In the genomic region with DNA sequence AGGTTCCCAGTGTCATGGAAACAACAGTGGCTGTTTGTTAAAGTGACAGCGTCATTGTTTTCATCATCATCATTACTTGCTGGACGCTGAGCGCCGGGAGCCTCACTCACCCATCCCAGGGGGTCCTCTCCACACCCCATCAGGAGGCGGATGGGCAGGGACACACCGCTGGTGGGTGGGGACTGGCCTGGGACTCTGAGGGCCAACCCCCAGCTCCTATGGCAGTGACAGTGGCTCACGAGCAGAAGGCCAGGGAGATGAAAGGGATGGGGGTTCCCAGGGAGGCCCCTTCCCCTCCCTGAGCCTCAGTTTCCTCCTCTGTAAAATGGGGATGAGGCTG, we compare ENCODE assay signal across 18 cellular contexts.
DNase-seq lines count a peak whose midpoint lies in the region; ATAC-seq, FAIRE-seq and TF ChIP-seq lines count a peak whose summit lies in the region.
"Had no signal": no experiment of that assay in that cellular context is flagged by ENCODE, and none has a peak within 500 bp of the region (broad histone marks: within the 10 kb centered on the region; RNA-seq: fewer than 3 reads in every experiment).

No MANE protein-coding gene starts in this region.

- H3K9ac ChIP-seq in HepG2 (ENCODE audit: insufficient read depth, low read depth, low read length): no peak overlapping the region
- H3K9ac ChIP-seq in neural cell (ENCODE audit: low read length): peak overlapping the region; percentile 58

- H3F3A ChIP-seq in neural cell (ENCODE audit: insufficient read depth, low read length, poor library complexity, severe bottlenecking): no peaks in the 10 kb centered on the region

- peaks cover 4 to 29% of the 10 kb centered on the region in 2 experiments for H3K27me3 ChIP-seq in HepG2 (ENCODE audit: control insufficient read depth in 1 of 2, insufficient read depth in 2 of 2, low read length in 2 of 2)
- no peaks in the 10 kb centered on the region for H3K27me3 ChIP-seq in right lobe of liver
- H3K27me3 ChIP-seq in neural cell (ENCODE audit: insufficient read depth, low read depth, low read length): no peaks in the 10 kb centered on the region
- peaks cover 0 to 54% (median 7%) of the 10 kb centered on the region in 7 donors for H3K27me3 ChIP-seq in spleen (replicated peaks in 1 of 7)
- H3K27me3 ChIP-seq: BE2C had no signal

- no peak for TF ChIP-seq POLR2A in HepG2 (IDR thresholded peaks at IDR 0.05; ENCODE audit: insufficient read depth in 1 of 2, low read depth in 2 of 2, low read length in 2 of 2)
- TF ChIP-seq POLR2A in right lobe of liver (IDR thresholded peaks at IDR 0.05): no peak
- TF ChIP-seq POLR2A in spleen (IDR thresholded peaks at IDR 0.05): no peak

- TF ChIP-seq EP300 in HepG2 (IDR thresholded peaks at IDR 0.05; ENCODE audit: low read depth in 2 of 2, low read length in 2 of 2) (no peak), HepG2 (CRISPR knock-in tag; IDR thresholded peaks at IDR 0.05; ENCODE audit: borderline replicate concordance) (no peak), neural cell (conservative IDR thresholded peaks at IDR 0.05; ENCODE audit: poor library complexity, severe bottlenecking) (no peak)

- CTCF ChIA-PET in HepG2 (lab: Yijun Ruan, JAX; ENCODE audit: low intra/inter-chr PET ratio, low total read pairs): interaction anchor here (1.8 to 2.8 kb wide), 2 partner anchors 544 to 632 kb away, joined by 10 to 27 read pairs; no protein-coding TSS in a partner anchor

- TF ChIP-seq CTCF in HepG2 (CRISPR knock-in tag; IDR thresholded peaks at IDR 0.05): no peak
- TF ChIP-seq CTCF in right lobe of liver (IDR thresholded peaks at IDR 0.05): no peak
- TF ChIP-seq CTCF in neural cell (IDR thresholded peaks at IDR 0.05; ENCODE audit: poor library complexity, severe bottlenecking): no peak
- TF ChIP-seq CTCF in spleen (IDR thresholded peaks at IDR 0.05 in 8 of 11, conservative IDR thresholded peaks at IDR 0.05 in 3 of 11): no peak

- H3K9me3 ChIP-seq in HepG2 (ENCODE audit: low read length): no peaks in the 10 kb centered on the region
- no peaks in the 10 kb centered on the region for H3K9me3 ChIP-seq in right lobe of liver
- no peaks in the 10 kb centered on the region for H3K9me3 ChIP-seq in neural cell (ENCODE audit: low read length)
- no peaks in the 10 kb centered on the region for H3K9me3 ChIP-seq in spleen
- H3K9me3 ChIP-seq: BE2C had no signal

- no peak for DNase-seq in HepG2 (ENCODE audit: low spot score)
- DNase-seq in right lobe of liver: no peak
- peak; percentile 63 for DNase-seq in spleen
- no peak for DNase-seq in stimulated activated CD4-positive, alpha-beta T cell treated with anti-CD3 and anti-CD28 coated beads, Interleukin-4, amount 100 ng/mL, for 4 hours
- DNase-seq in stimulated activated CD4-positive, alpha-beta T cell treated with anti-CD3 and anti-CD28 coated beads, Interleukin-12 subunit alpha, Interleukin-12 subunit beta, amount 100 ng/mL, for 4 hours: no peak
- DNase-seq: ACHN; BE2C; CD4-positive, CD25-positive, alpha-beta regulatory T cell; CD8-positive, alpha-beta memory T cell; COR-L47; GF-D8; HFFc6 had no signal

- intact Hi-C loops in HepG2 (cut with micrococcal nuclease; ENCODE audit: unreplicated experiment): no loop called here
- intact Hi-C loops in right lobe of liver (cut with DNase I): loop anchor here (5.0 to 10.0 kb wide), 3 partner anchors 541 to 633 kb away; no protein-coding TSS in a partner anchor
- intact Hi-C loops in spleen (cut with DNase I; ENCODE audit: low total_unique reads): loop anchor here (2.0 to 10.0 kb wide), 2 partner anchors 633 to 1241 kb away; no protein-coding TSS in a partner anchor

- no peak for FAIRE-seq in HepG2 (lab: Jason Lieb, UNC)
- FAIRE-seq: A204.1, D721Med, H54, HTR-8/SVneo had no signal

- H3K4me2 ChIP-seq in HepG2 (ENCODE audit: low read depth, low read length): no peak overlapping the region
- no peak overlapping the region for H3K4me2 ChIP-seq in neural cell (ENCODE audit: low read length)

- BruUV-seq in HepG2 (replicated peaks; lab: Mats Ljungman, UMichigan): no TSS peak

- H3K4me3 ChIP-seq in HepG2 (replicated peaks in 1 of 3; ENCODE audit: insufficient read depth in 1 of 3, low read depth in 2 of 3, low read length in 3 of 3): no peak overlapping the region
- no peak overlapping the region for H3K4me3 ChIP-seq in right lobe of liver
- H3K4me3 ChIP-seq in neural cell (ENCODE audit: low read length): no peak overlapping the region
- H3K4me3 ChIP-seq in spleen: no peak overlapping the region

- ATAC-seq in HepG2 (0 out of 3 replicates have a peak, but pooled peaks have one; percentile 9), right lobe of liver (no peak)

- WGBS in HepG2 (ENCODE audit: low lambda C conversion rate): no CpG with 5 or more reads among the region's 7 CpGs
- no CpG with 5 or more reads among the region's 7 CpGs for WGBS in right lobe of liver (ENCODE audit: insufficient coverage, low coverage, low lambda C conversion rate, missing lambda C conversion rate)
- WGBS in spleen, 5 donors: 80 to 94% (median 84%) methylated on average over 7 of the region's 7 CpGs

- H3K79me2 ChIP-seq in HepG2 (ENCODE audit: insufficient read depth, low read length) (no peaks in the 10 kb centered on the region), neural cell (replicated peaks; ENCODE audit: insufficient read depth, low read length) (no peaks in the 10 kb centered on the region)

- no peaks in the 10 kb centered on the region for H4K20me1 ChIP-seq in HepG2 (ENCODE audit: insufficient read depth, low read length)
- no peaks in the 10 kb centered on the region for H4K20me1 ChIP-seq in neural cell (ENCODE audit: insufficient read depth)

- no peak overlapping the region for H3K27ac ChIP-seq in HepG2 (ENCODE audit: extremely low read length, insufficient read depth, low read length)
- no peak overlapping the region for H3K27ac ChIP-seq in right lobe of liver
- H3K27ac ChIP-seq in neural cell (ENCODE audit: low read length): peak overlapping the region; percentile 3
- H3K27ac ChIP-seq in spleen: no peak overlapping the region

- no peaks in the 10 kb centered on the region for H3K9me2 ChIP-seq in neural cell (ENCODE audit: insufficient read depth, low read length)

- H3K4me1 ChIP-seq in HepG2 (ENCODE audit: insufficient read depth, low read length): no peaks in the 10 kb centered on the region
- H3K4me1 ChIP-seq in right lobe of liver: no peaks in the 10 kb centered on the region
- H3K4me1 ChIP-seq in spleen: peaks cover 2 to 19% (median 13%) of the 10 kb centered on the region in 6 donors
- H3K4me1 ChIP-seq: BE2C had no signal

- H3K36me3 ChIP-seq in HepG2 (replicated peaks in 1 of 2; ENCODE audit: control insufficient read depth in 1 of 2, insufficient read depth in 2 of 2, low read length in 2 of 2): no peaks in the 10 kb centered on the region
- H3K36me3 ChIP-seq in right lobe of liver: no peaks in the 10 kb centered on the region
- no peaks in the 10 kb centered on the region for H3K36me3 ChIP-seq in neural cell (ENCODE audit: insufficient read depth, low read length)
- no peaks in the 10 kb centered on the region for H3K36me3 ChIP-seq in spleen
- H3K36me3 ChIP-seq: BE2C had no signal

- POLR2A ChIA-PET in HepG2 (lab: Yijun Ruan, JAX): no interaction called here

- no peak for TF ChIP-seq RAD21 in HepG2 (CRISPR knock-in tag; IDR thresholded peaks at IDR 0.05)
- TF ChIP-seq RAD21 in neural cell (conservative IDR thresholded peaks at IDR 0.05): no peak

- in situ Hi-C loops in HepG2 (cut with HindIII; ENCODE audit: extremely low pct_ligation_motif_present, low pct_unique_long_range_greater_than_20kb): loop anchor here (5.0 to 25.0 kb wide), 4 partner anchors 271 to 738 kb away; partner anchors contain the start of gene PNPLA5

- H2AFZ ChIP-seq in HepG2 (ENCODE audit: low read length) (no peak overlapping the region), neural cell (ENCODE audit: low read depth, low read length) (no peak overlapping the region)
- H2AFZ ChIP-seq: GM23338 had no signal

TF ChIP-seq in HepG2, 621 proteins besides CTCF, POLR2A, EP300 and RAD21:
- TF ChIP-seq ZNF879 (CRISPR knock-in tag; IDR thresholded peaks at IDR 0.05) (no peak), ZNF629 (CRISPR knock-in tag; conservative IDR thresholded peaks at IDR 0.05) (peak; percentile 50), PITX1 (CRISPR knock-in tag; IDR thresholded peaks at IDR 0.05) (no peak)

TF ChIP-seq in neural cell, 6 proteins besides CTCF, POLR2A, EP300 and RAD21:
- TF ChIP-seq POLR2AphosphoS5 (IDR thresholded peaks at IDR 0.05) (no peak), REST (IDR thresholded peaks at IDR 0.05; ENCODE audit: borderline replicate concordance) (no peak), EZH2 (IDR thresholded peaks at IDR 0.05; ENCODE audit: borderline replicate concordance, insufficient read depth, low read length, poor library complexity, severe bottlenecking) (no peak), MXI1 (conservative IDR thresholded peaks at IDR 0.05; ENCODE audit: poor library complexity, severe bottlenecking) (no peak), SMC3 (conservative IDR thresholded peaks at IDR 0.05; ENCODE audit: poor library complexity) (no peak)
